Comparison of ENCODE assay signal across 21 cellular contexts in genomic region chr17:65194670-65195334, GRCh38. TPM values are rescaled to one million over a fixed set of nuclear protein-coding genes. Genes with fewer than 3 reads are reported as not detected.
DNase-seq lines count a peak whose midpoint lies in the region; ATAC-seq, FAIRE-seq and TF ChIP-seq lines count a peak whose summit lies in the region.
"Had no signal": no experiment of that assay in that cellular context is flagged by ENCODE, and none has a peak within 500 bp of the region (broad histone marks: within the 10 kb centered on the region; RNA-seq: fewer than 3 reads in every experiment).

No MANE protein-coding gene starts in this region.

- no peaks in the 10 kb centered on the region for H3K9me3 Mint-ChIP-seq in activated naive CD8-positive, alpha-beta T cell (ENCODE audit: low read depth)
- H3K9me3 Mint-ChIP-seq in activated naive CD8-positive, alpha-beta T cell treated with anti-CD3 and anti-CD28 coated beads, Interleukin-2, amount 50 U/mL, for 24 hours = no peaks in the 10 kb centered on the region
- H3K9me3 Mint-ChIP-seq in CD4-positive, alpha-beta memory T cell = no peaks in the 10 kb centered on the region

- FAIRE-seq in K562 (lab: Jason Lieb, UNC) = peak; percentile 29
- FAIRE-seq: islet of Langerhans had no signal

- no peak overlapping the region for H3K27ac ChIP-seq in K562 (ENCODE audit: extremely low read depth, low read depth, low read length)
- no peak overlapping the region for H3K27ac ChIP-seq in upper lobe of right lung
- H3K27ac ChIP-seq in CD4-positive, alpha-beta memory T cell (ENCODE audit: low read depth, low read length) = no peak overlapping the region

- H3K27me3 ChIP-seq in K562 (ENCODE audit: control insufficient read depth in 2 of 2, insufficient read depth in 2 of 2, low read length in 2 of 2) (no peaks in the 10 kb centered on the region), upper lobe of right lung (no peaks in the 10 kb centered on the region)
- H3K27me3 ChIP-seq in CD4-positive, alpha-beta memory T cell (ENCODE audit: insufficient read depth, low read length) = no peaks in the 10 kb centered on the region

- no peaks in the 10 kb centered on the region for H3K36me3 ChIP-seq in K562 (ENCODE audit: control insufficient read depth, insufficient read depth, low read length)
- H3K36me3 ChIP-seq in mucosa of descending colon (ENCODE audit: low read depth) = no peaks in the 10 kb centered on the region
- no peaks in the 10 kb centered on the region for H3K36me3 ChIP-seq in upper lobe of right lung
- no peaks in the 10 kb centered on the region for H3K36me3 ChIP-seq in CD4-positive, alpha-beta memory T cell (ENCODE audit: insufficient read depth, low read length)
- H3K36me3 ChIP-seq: HAP-1 had no signal

- H3K4me2 ChIP-seq in K562 (ENCODE audit: insufficient read depth, low read length) = no peak overlapping the region

- H3K9me1 ChIP-seq in K562 (ENCODE audit: control insufficient read depth, insufficient read depth, low read length) = no peaks in the 10 kb centered on the region

- H3K4me1 ChIP-seq in K562 (replicated peaks in 1 of 2; ENCODE audit: control insufficient read depth in 2 of 2, insufficient read depth in 2 of 2, low read length in 2 of 2) = no peaks in the 10 kb centered on the region
- peaks cover 5% of the 10 kb centered on the region for H3K4me1 ChIP-seq in mucosa of descending colon (ENCODE audit: low read depth)
- no peaks in the 10 kb centered on the region for H3K4me1 ChIP-seq in upper lobe of right lung
- H3K4me1 ChIP-seq in CD4-positive, alpha-beta memory T cell (ENCODE audit: insufficient read depth, low read length) = peaks cover 6% of the 10 kb centered on the region
- H3K4me1 ChIP-seq: HAP-1 had no signal

- H2AFZ ChIP-seq in K562 (ENCODE audit: low read depth, low read length) = no peak overlapping the region

- POLR2A ChIA-PET in K562 (lab: Yijun Ruan, JAX) = no interaction called here
- POLR2A ChIA-PET in CD4-positive, alpha-beta memory T cell (lab: Charles Lee; ENCODE audit: partially characterized antibody) = no interaction called here

- no peak for ATAC-seq in activated naive CD8-positive, alpha-beta T cell treated with anti-CD3 and anti-CD28 coated beads, Interleukin-2, amount 50 U/mL, for 24 hours
- peak; percentile 89 for ATAC-seq in K562
- ATAC-seq in mucosa of descending colon = peak; percentile 82
- peak; percentile 11 for ATAC-seq in upper lobe of right lung
- ATAC-seq: activated CD4-positive, CD25-positive, alpha-beta regulatory T cell treated with anti-CD3 and anti-CD28 coated beads, Interleukin-2, amount 50 U/mL, for 24 hours; left ventricle myocardium superior had no signal

- H4K20me1 ChIP-seq in K562 (replicated peaks; ENCODE audit: control insufficient read depth, insufficient read depth, low read length) = no peaks in the 10 kb centered on the region

- no peaks in the 10 kb centered on the region for H3K36me3 Mint-ChIP-seq in activated naive CD8-positive, alpha-beta T cell
- H3K36me3 Mint-ChIP-seq in activated naive CD8-positive, alpha-beta T cell treated with anti-CD3 and anti-CD28 coated beads, Interleukin-2, amount 50 U/mL, for 24 hours (ENCODE audit: low read depth) = no peaks in the 10 kb centered on the region
- H3K36me3 Mint-ChIP-seq in CD4-positive, alpha-beta memory T cell = no peaks in the 10 kb centered on the region
- H3K36me3 Mint-ChIP-seq: IgD-negative memory B cell had no signal

- no peak for TF ChIP-seq EP300 in K562 (IDR thresholded peaks at IDR 0.05; ENCODE audit: low read length)

- H3K79me2 ChIP-seq in K562 (ENCODE audit: control insufficient read depth, insufficient read depth, low read length) = no peaks in the 10 kb centered on the region

- H3K27me3 Mint-ChIP-seq in activated naive CD8-positive, alpha-beta T cell = no peaks in the 10 kb centered on the region
- H3K27me3 Mint-ChIP-seq in activated naive CD8-positive, alpha-beta T cell treated with anti-CD3 and anti-CD28 coated beads, Interleukin-2, amount 50 U/mL, for 24 hours = peaks cover 2% of the 10 kb centered on the region
- H3K27me3 Mint-ChIP-seq in CD4-positive, alpha-beta memory T cell = no peaks in the 10 kb centered on the region
- H3K27me3 Mint-ChIP-seq: B cell, IgD-negative memory B cell had no signal

- CTCF ChIA-PET in K562 (lab: Yijun Ruan, JAX; ENCODE audit: low intra/inter-chr PET ratio) = interaction anchor here (1.7 kb wide), 1 partner anchor 418 kb away, joined by 5 read pairs; no protein-coding TSS in a partner anchor
- CTCF ChIA-PET in CD4-positive, alpha-beta memory T cell (lab: Charles Lee; ENCODE audit: partially characterized antibody) = interaction anchor here (0.5 to 1.0 kb wide), 3 partner anchors 19 to 94 kb away, joined by 3 read pairs; no protein-coding TSS in a partner anchor

- no peak for DNase-seq in activated naive CD8-positive, alpha-beta T cell treated with anti-CD3 and anti-CD28 coated beads, Interleukin-2, amount 50 U/mL, for 24 hours
- peak in 2 of 4 experiments; percentile 38 to 54 for DNase-seq in K562 (ENCODE audit: extremely low read depth in 1 of 4, low spot score in 3 of 4)
- DNase-seq in mucosa of descending colon = no peak
- DNase-seq in upper lobe of right lung = no peak
- no peak for DNase-seq in CD4-positive, alpha-beta memory T cell
- no peak for DNase-seq in effector CD8-positive, alpha-beta T cell (lab: John Stamatoyannopoulos, UW)
- DNase-seq in NCI-H2196 treated with DMSO at 0.1 percent for 48 hours (lab: John Stamatoyannopoulos, UW; ENCODE audit: unreplicated experiment) = no peak
- DNase-seq: activated T-cell treated with anti-CD3 and anti-CD28 coated beads, Interleukin-2, amount 50 U/mL, for 1 hour; amniotic stem cell; DMS79 treated with DMSO at 0.1 percent for 48 hours; left ventricle myocardium superior; NCI-H1105; NCI-H1930; NCI-H345; NCI-H774 had no signal

- intact Hi-C loops in K562 (cut with micrococcal nuclease) (loop anchor here (5.0 to 10.0 kb wide), 3 partner anchors 93 to 890 kb away; no protein-coding TSS in a partner anchor), mucosa of descending colon (cut with DNase I, micrococcal nuclease) (no loop called here), upper lobe of right lung (cut with DNase I) (no loop called here)
- intact Hi-C loops in CD4-positive, alpha-beta memory T cell (cut with micrococcal nuclease) = no loop called here

- 50% methylated on average over 9 of the region's 9 CpGs for WGBS in K562 (ENCODE audit: insufficient coverage, low coverage, missing lambda C conversion rate)

- in situ Hi-C loops in K562 (cut with MboI) = loop anchor here (10.0 kb wide), 1 partner anchor 230 kb away; no protein-coding TSS in a partner anchor

- TF ChIP-seq POLR2A in K562 (conservative IDR thresholded peaks at IDR 0.05) = no peak

- H3K4me3 ChIP-seq in K562 (no peak overlapping the region), mucosa of descending colon (no peak overlapping the region), upper lobe of right lung (no peak overlapping the region)
- H3K4me3 ChIP-seq in CD4-positive, alpha-beta memory T cell (ENCODE audit: low read length in 2 of 2) = no peak overlapping the region
- H3K4me3 ChIP-seq: HAP-1 had no signal

- H3K9ac ChIP-seq in K562 (ENCODE audit: insufficient read depth in 1 of 2, low read depth in 2 of 2, low read length in 2 of 2) = no peak overlapping the region

- H3K27ac Mint-ChIP-seq in activated naive CD8-positive, alpha-beta T cell = peak overlapping the region; percentile 18
- no peak overlapping the region for H3K27ac Mint-ChIP-seq in activated naive CD8-positive, alpha-beta T cell treated with anti-CD3 and anti-CD28 coated beads, Interleukin-2, amount 50 U/mL, for 24 hours
- H3K27ac Mint-ChIP-seq in CD4-positive, alpha-beta memory T cell = no peak overlapping the region
- H3K27ac Mint-ChIP-seq: B cell, IgD-negative memory B cell had no signal

- peak; percentile 46 to 83 for TF ChIP-seq RAD21 in K562 (CRISPR knock-in tag; conservative IDR thresholded peaks at IDR 0.05 in 1 of 2, IDR thresholded peaks at IDR 0.05 in 1 of 2)

- H3K9me3 ChIP-seq in K562 (replicated peaks; ENCODE audit: control insufficient read depth, insufficient read depth, low read depth, low read length) = no peaks in the 10 kb centered on the region
- no peaks in the 10 kb centered on the region for H3K9me3 ChIP-seq in mucosa of descending colon
- no peaks in the 10 kb centered on the region for H3K9me3 ChIP-seq in upper lobe of right lung
- H3K9me3 ChIP-seq in CD4-positive, alpha-beta memory T cell (ENCODE audit: control insufficient read depth in 1 of 2, low read length in 2 of 2) = no peaks in the 10 kb centered on the region
- H3K9me3 ChIP-seq: HAP-1 had no signal

- TF ChIP-seq CTCF in K562 (IDR thresholded peaks at IDR 0.05 in 2 of 3, conservative IDR thresholded peaks at IDR 0.05 in 1 of 3; ENCODE audit: insufficient read depth in 2 of 3, low read depth in 1 of 3, low read length in 3 of 3) (peak; percentile 57 to 86 (median 83); a peak in 5 of 6 replicates), mucosa of descending colon (IDR thresholded peaks at IDR 0.05) (no peak), upper lobe of right lung (IDR thresholded peaks at IDR 0.05) (no peak)

- BruUV-seq in K562 (replicated peaks; lab: Mats Ljungman, UMichigan) = no TSS peak

- no peak overlapping the region for H3K4me3 Mint-ChIP-seq in activated naive CD8-positive, alpha-beta T cell
- no peak overlapping the region for H3K4me3 Mint-ChIP-seq in activated naive CD8-positive, alpha-beta T cell treated with anti-CD3 and anti-CD28 coated beads, Interleukin-2, amount 50 U/mL, for 24 hours
- H3K4me3 Mint-ChIP-seq in CD4-positive, alpha-beta memory T cell = no peak overlapping the region
- H3K4me3 Mint-ChIP-seq: B cell, IgD-negative memory B cell had no signal

- peaks cover 17% of the 10 kb centered on the region for H3K4me1 Mint-ChIP-seq in activated naive CD8-positive, alpha-beta T cell (ENCODE audit: low read depth)
- peaks cover 56% of the 10 kb centered on the region for H3K4me1 Mint-ChIP-seq in activated naive CD8-positive, alpha-beta T cell treated with anti-CD3 and anti-CD28 coated beads, Interleukin-2, amount 50 U/mL, for 24 hours
- peaks cover 0 to 6% (median 4%) of the 10 kb centered on the region in 4 donors for H3K4me1 Mint-ChIP-seq in CD4-positive, alpha-beta memory T cell

RNA-seq across cellular contexts. Expression of gene RGS9, which starts 57.6 kb away (rescaled TPM):
- 0.39 TPM in 1 of 2 replicates, not detected in the other for total RNA-seq in K562 (2011; cell fraction: chromatin; rRNA removed; ENCODE audit: low replicate concordance)
- total RNA-seq in K562 (2011; cell fraction: nucleolus; rRNA removed) = not detected in 2 replicates
- total RNA-seq in K562 (2011; cell fraction: nucleoplasm; rRNA removed) = 0.23 and 0.44 TPM in 2 replicates
- total RNA-seq in K562 (2014; rRNA removed) (0.18 and 0.69 TPM in 2 replicates), K562 (2014; rRNA removed; fragmentation: Illumina TruSeq; extraction: Trizol) (0.54 and 0.55 TPM in 2 replicates), K562 (2015; rRNA removed; fragmentation: Illumina TruSeq; extraction: Trizol) (0.38 and 0.65 TPM in 2 replicates), K562 (2021) (0.60 and 0.73 TPM in 2 replicates), mucosa of descending colon (10 to 100 TPM in 2 of 3 donors, 1 to 10 TPM in 1; 8.7 to 14.6 (median 13.3) TPM), upper lobe of right lung (8.7 TPM)
- polyA plus RNA-seq in K562 (2011; rRNA removed) (0.55 and 1.4 TPM in 2 replicates), K562 (2014; fragmentation: Illumina TruSeq; extraction: Trizol) (0.55 and 0.74 TPM in 2 replicates), K562 (2014; fragmentation: Nextera tagmentation; extraction: Ambion mirVana) (under 1 TPM; 0.38 to 0.55 TPM), K562 (2014; rRNA removed) (0.49 TPM in 2 replicates)
- 0.40 and 0.81 TPM in 2 replicates for polyA plus RNA-seq in K562 (2011; cell fraction: cytosol; rRNA removed)
- polyA plus RNA-seq in K562 (2011; cell fraction: nucleus; rRNA removed) = 0.24 and 0.33 TPM in 2 replicates
- 0.74 and 1.2 TPM in 2 replicates for polyA plus RNA-seq in K562 (2012)
- 0.30 and 0.67 TPM in 2 replicates for polyA minus RNA-seq in K562 (2011; rRNA and poly(A)+ RNA removed)
- polyA minus RNA-seq in K562 (2011; cell fraction: cytosol; rRNA and poly(A)+ RNA removed) = not detected in 2 replicates
- 0.56 TPM in 1 of 2 replicates, not detected in the other for polyA minus RNA-seq in K562 (2011; cell fraction: nucleus; rRNA and poly(A)+ RNA removed)
- under 1 TPM; 0.67 to 0.84 TPM for total RNA-seq in CD4-positive, alpha-beta memory T cell
- 1 to 10 TPM; 1.6 to 2.7 TPM for polyA plus RNA-seq in CD4-positive, alpha-beta memory T cell

Comparison
In these comparisons a context has a peak if more than half of its experiments do, and no peak if none do; other contexts are left out.
1. CTCF ChIP-seq: peak in K562 (3 of 3); none in mucosa of descending colon (single experiment) and upper lobe of right lung (single experiment).